20 cellular contexts compared by ENCODE assay signal in genomic region chr6:30167101-30167500, GRCh38. TPM values are rescaled to one million over a fixed set of nuclear protein-coding genes. Genes with fewer than 3 reads are reported as not detected.
DNase-seq lines count a peak whose midpoint lies in the region; ATAC-seq lines count a peak whose summit lies in the region.
"Had no signal": no experiment of that assay in that cellular context is flagged by ENCODE, and none has a peak within 500 bp of the region (broad histone marks: within the 10 kb centered on the region; RNA-seq: fewer than 3 reads in every experiment).

No MANE protein-coding gene starts in this region.

- H3K36me3 ChIP-seq in CD4-positive, alpha-beta memory T cell (ENCODE audit: insufficient read depth, low read length) = no peaks in the 10 kb centered on the region
- H3K36me3 ChIP-seq: BLaER1 treated with 17β-estradiol and CSF1 and Interleukin-3, amounts not matched to agents 10 nM and 100 nM had no signal

- no peaks in the 10 kb centered on the region for H3K9me3 ChIP-seq in CD4-positive, alpha-beta memory T cell (ENCODE audit: control insufficient read depth in 1 of 2, low read length in 2 of 2)
- H3K9me3 ChIP-seq: BLaER1 treated with 17β-estradiol and CSF1 and Interleukin-3, amounts not matched to agents 10 nM and 100 nM had no signal

- H3K9me3 Mint-ChIP-seq in activated T-cell treated with anti-CD3 and anti-CD28 coated beads, Interleukin-2, amount 50 U/mL, for 72 hours = no peaks in the 10 kb centered on the region
- H3K9me3 Mint-ChIP-seq in CD4-positive, alpha-beta memory T cell = no peaks in the 10 kb centered on the region
- no peaks in the 10 kb centered on the region for H3K9me3 Mint-ChIP-seq in T-helper 1 cell treated with Interleukin-12 subunit alpha and Interleukin-12 subunit beta and Interleukin-4 antibody, amounts not matched to agents 30 μg/mL and 1 μg/mL, for 36 hours
- no peaks in the 10 kb centered on the region for H3K9me3 Mint-ChIP-seq in activated T-helper 2 cell treated with anti-CD3 and anti-CD28 coated beads, Interferon-gamma antibody, Interleukin-2, Interleukin-4, amounts not matched to agents 10 μg/mL and 5 μg/mL and 100 μg/mL, durations not matched to agents 14 hours and 24 hours and 36 hours
- H3K9me3 Mint-ChIP-seq: HFFc6 had no signal

- H3K4me1 ChIP-seq in CD4-positive, alpha-beta memory T cell (ENCODE audit: insufficient read depth, low read length) = peaks cover 12% of the 10 kb centered on the region

- H3K36me3 Mint-ChIP-seq in activated T-cell treated with anti-CD3 and anti-CD28 coated beads, Interleukin-2, amount 50 U/mL, for 72 hours (ENCODE audit: insufficient read depth in 2 of 2) = no peaks in the 10 kb centered on the region
- H3K36me3 Mint-ChIP-seq in CD4-positive, alpha-beta memory T cell = no peaks in the 10 kb centered on the region
- H3K36me3 Mint-ChIP-seq in T-helper 1 cell treated with Interleukin-12 subunit alpha and Interleukin-12 subunit beta and Interleukin-4 antibody, amounts not matched to agents 30 μg/mL and 1 μg/mL, for 36 hours (ENCODE audit: low read depth) = peaks cover 1% of the 10 kb centered on the region
- no peaks in the 10 kb centered on the region for H3K36me3 Mint-ChIP-seq in activated T-helper 2 cell treated with anti-CD3 and anti-CD28 coated beads, Interferon-gamma antibody, Interleukin-2, Interleukin-4, amounts not matched to agents 10 μg/mL and 5 μg/mL and 100 μg/mL, durations not matched to agents 14 hours and 24 hours and 36 hours (ENCODE audit: low read depth)

- CTCF ChIA-PET in CD4-positive, alpha-beta memory T cell (lab: Charles Lee; ENCODE audit: partially characterized antibody) = interaction anchor here (0.6 kb wide), 1 partner anchor 166 kb away, joined by 3 read pairs; no protein-coding TSS in a partner anchor

- DNase-seq in activated T-cell treated with anti-CD3 and anti-CD28 coated beads, Interleukin-2, amount 50 U/mL, for 72 hours = peak; percentile 41 to 45
- no peak for DNase-seq in activated T-cell treated with anti-CD3 and anti-CD28 coated beads, Interleukin-2, amount 50 U/mL, for 1 hour
- peak in 3 of 5 donors; percentile 13 to 32 (median 22) for DNase-seq in CD4-positive, alpha-beta memory T cell
- peak; percentile 8 for DNase-seq in activated T-helper 2 cell treated with anti-CD3 and anti-CD28 coated beads, Interferon-gamma antibody, Interleukin-2, Interleukin-4, amounts not matched to agents 10 μg/mL and 5 μg/mL and 100 μg/mL, durations not matched to agents 14 hours and 24 hours and 36 hours (ENCODE audit: low spot score)
- no peak for DNase-seq in NCI-H526 treated with DMSO at 0.1 percent for 48 hours (lab: John Stamatoyannopoulos, UW)
- DNase-seq: DMS 273 treated with DMSO at 0.1 percent for 48 hours, HFFc6, NCI-H1092, NCI-H2081 treated with DMSO at 0.1 percent for 48 hours, NCI-H510A, NCI-H82, PC-3 had no signal

- H3K4me3 ChIP-seq in CD4-positive, alpha-beta memory T cell (ENCODE audit: low read length in 2 of 2) = no peak overlapping the region
- H3K4me3 ChIP-seq: BLaER1 treated with 17β-estradiol and CSF1 and Interleukin-3, amounts not matched to agents 10 nM and 100 nM had no signal

- POLR2A ChIA-PET in CD4-positive, alpha-beta memory T cell (lab: Charles Lee; ENCODE audit: partially characterized antibody) = no interaction called here

- H3K4me3 Mint-ChIP-seq in activated T-cell treated with anti-CD3 and anti-CD28 coated beads, Interleukin-2, amount 50 U/mL, for 72 hours = peak overlapping the region; percentile 31 to 45
- H3K4me3 Mint-ChIP-seq in CD4-positive, alpha-beta memory T cell = no peak overlapping the region
- peak overlapping the region; percentile 21 for H3K4me3 Mint-ChIP-seq in T-helper 1 cell treated with Interleukin-12 subunit alpha and Interleukin-12 subunit beta and Interleukin-4 antibody, amounts not matched to agents 30 μg/mL and 1 μg/mL, for 36 hours
- no peak overlapping the region for H3K4me3 Mint-ChIP-seq in activated T-helper 2 cell treated with anti-CD3 and anti-CD28 coated beads, Interferon-gamma antibody, Interleukin-2, Interleukin-4, amounts not matched to agents 10 μg/mL and 5 μg/mL and 100 μg/mL, durations not matched to agents 14 hours and 24 hours and 36 hours (ENCODE audit: low read depth)
- H3K4me3 Mint-ChIP-seq: HFFc6 had no signal

- no peak overlapping the region for H3K27ac ChIP-seq in CD4-positive, alpha-beta memory T cell (ENCODE audit: low read depth, low read length)
- H3K27ac ChIP-seq: BLaER1 treated with 17β-estradiol and CSF1 and Interleukin-3, amounts not matched to agents 10 nM and 100 nM; KMS-11; RWPE1 had no signal

- peak; percentile 60 to 64 for ATAC-seq in activated T-cell treated with anti-CD3 and anti-CD28 coated beads, Interleukin-2, amount 50 U/mL, for 72 hours (replicated peaks in 1 of 2)
- ATAC-seq in GM21390 (IDR thresholded peaks at IDR 0.05; ENCODE audit: unreplicated experiment) (no peak), HG03045 (IDR thresholded peaks at IDR 0.05; ENCODE audit: unreplicated experiment) (no peak)
- ATAC-seq: HepG2, PC-3 had no signal

- peak overlapping the region; percentile 24 for H3K27ac Mint-ChIP-seq in activated T-cell treated with anti-CD3 and anti-CD28 coated beads, Interleukin-2, amount 50 U/mL, for 72 hours
- peak overlapping the region in 1 of 7 donors; percentile 43 for H3K27ac Mint-ChIP-seq in CD4-positive, alpha-beta memory T cell
- H3K27ac Mint-ChIP-seq in T-helper 1 cell treated with Interleukin-12 subunit alpha and Interleukin-12 subunit beta and Interleukin-4 antibody, amounts not matched to agents 30 μg/mL and 1 μg/mL, for 36 hours = peak overlapping the region; percentile 57
- no peak overlapping the region for H3K27ac Mint-ChIP-seq in activated T-helper 2 cell treated with anti-CD3 and anti-CD28 coated beads, Interferon-gamma antibody, Interleukin-2, Interleukin-4, amounts not matched to agents 10 μg/mL and 5 μg/mL and 100 μg/mL, durations not matched to agents 14 hours and 24 hours and 36 hours
- H3K27ac Mint-ChIP-seq: HFFc6 had no signal

- peaks cover 54% of the 10 kb centered on the region for H3K4me1 Mint-ChIP-seq in activated T-cell treated with anti-CD3 and anti-CD28 coated beads, Interleukin-2, amount 50 U/mL, for 72 hours (ENCODE audit: low read depth)
- peaks cover 10 to 24% (median 18%) of the 10 kb centered on the region in 4 donors for H3K4me1 Mint-ChIP-seq in CD4-positive, alpha-beta memory T cell
- peaks cover 48% of the 10 kb centered on the region for H3K4me1 Mint-ChIP-seq in T-helper 1 cell treated with Interleukin-12 subunit alpha and Interleukin-12 subunit beta and Interleukin-4 antibody, amounts not matched to agents 30 μg/mL and 1 μg/mL, for 36 hours (ENCODE audit: low read depth)
- H3K4me1 Mint-ChIP-seq in activated T-helper 2 cell treated with anti-CD3 and anti-CD28 coated beads, Interferon-gamma antibody, Interleukin-2, Interleukin-4, amounts not matched to agents 10 μg/mL and 5 μg/mL and 100 μg/mL, durations not matched to agents 14 hours and 24 hours and 36 hours (ENCODE audit: low read depth) = peaks cover 30% of the 10 kb centered on the region

- peaks cover 5% of the 10 kb centered on the region for H3K27me3 ChIP-seq in CD4-positive, alpha-beta memory T cell (ENCODE audit: insufficient read depth, low read length)

- intact Hi-C loops in CD4-positive, alpha-beta memory T cell (cut with micrococcal nuclease) = no loop called here
- intact Hi-C loops in activated T-helper 2 cell treated with anti-CD3 and anti-CD28 coated beads, Interferon-gamma antibody, Interleukin-2, Interleukin-4, amounts not matched to agents 10 μg/mL and 5 μg/mL and 100 μg/mL, durations not matched to agents 14 hours and 24 hours and 36 hours (cut with micrococcal nuclease) = no loop called here

- H3K27me3 Mint-ChIP-seq in activated T-cell treated with anti-CD3 and anti-CD28 coated beads, Interleukin-2, amount 50 U/mL, for 72 hours (ENCODE audit: low read depth) = peaks cover 65% of the 10 kb centered on the region
- H3K27me3 Mint-ChIP-seq in CD4-positive, alpha-beta memory T cell = peaks cover 17 to 27% of the 10 kb centered on the region in 2 donors
- peaks cover 18% of the 10 kb centered on the region for H3K27me3 Mint-ChIP-seq in T-helper 1 cell treated with Interleukin-12 subunit alpha and Interleukin-12 subunit beta and Interleukin-4 antibody, amounts not matched to agents 30 μg/mL and 1 μg/mL, for 36 hours (ENCODE audit: low read depth)
- peaks cover 20% of the 10 kb centered on the region for H3K27me3 Mint-ChIP-seq in activated T-helper 2 cell treated with anti-CD3 and anti-CD28 coated beads, Interferon-gamma antibody, Interleukin-2, Interleukin-4, amounts not matched to agents 10 μg/mL and 5 μg/mL and 100 μg/mL, durations not matched to agents 14 hours and 24 hours and 36 hours (ENCODE audit: low read depth)

RNA-seq across cellular contexts. Expression of gene TRIM15, which starts 3.8 kb away (rescaled TPM):
- total RNA-seq in activated T-cell treated with anti-CD3 and anti-CD28 coated beads, Interleukin-2, amount 50 U/mL, for 72 hours = under 1 TPM; 0.84 to 0.95 TPM
- total RNA-seq in CD4-positive, alpha-beta memory T cell = not detected
- not detected for polyA plus RNA-seq in CD4-positive, alpha-beta memory T cell
- 0.41 and 0.46 TPM in 2 replicates for total RNA-seq in activated T-helper 2 cell treated with anti-CD3 and anti-CD28 coated beads, Interferon-gamma antibody, Interleukin-2, Interleukin-4, amounts not matched to agents 10 μg/mL and 5 μg/mL and 100 μg/mL, durations not matched to agents 14 hours and 24 hours and 36 hours
- total RNA-seq: HFFc6, PC-3 had no signal

RNA-seq across cellular contexts. Expression of gene TRIM10, which starts 6.1 kb away (rescaled TPM):
- total RNA-seq in activated T-cell treated with anti-CD3 and anti-CD28 coated beads, Interleukin-2, amount 50 U/mL, for 72 hours = under 1 TPM in 1 of 2 donors, not detected in 1; 0.39 TPM
- not detected for total RNA-seq in CD4-positive, alpha-beta memory T cell
- not detected for polyA plus RNA-seq in CD4-positive, alpha-beta memory T cell
- total RNA-seq in activated T-helper 2 cell treated with anti-CD3 and anti-CD28 coated beads, Interferon-gamma antibody, Interleukin-2, Interleukin-4, amounts not matched to agents 10 μg/mL and 5 μg/mL and 100 μg/mL, durations not matched to agents 14 hours and 24 hours and 36 hours = 0.09 TPM in 1 of 2 replicates, not detected in the other
- total RNA-seq: HFFc6, MCF 10A, PC-3 had no signal

RNA-seq across cellular contexts. Expression of gene TRIM40, which starts 31.2 kb away (rescaled TPM):
- total RNA-seq in activated T-cell treated with anti-CD3 and anti-CD28 coated beads, Interleukin-2, amount 50 U/mL, for 72 hours = not detected
- not detected for total RNA-seq in CD4-positive, alpha-beta memory T cell
- polyA plus RNA-seq in CD4-positive, alpha-beta memory T cell = not detected
- not detected in 2 replicates for total RNA-seq in activated T-helper 2 cell treated with anti-CD3 and anti-CD28 coated beads, Interferon-gamma antibody, Interleukin-2, Interleukin-4, amounts not matched to agents 10 μg/mL and 5 μg/mL and 100 μg/mL, durations not matched to agents 14 hours and 24 hours and 36 hours
- total RNA-seq: HepG2, HFFc6, MCF 10A, PC-3 had no signal

RNA-seq across cellular contexts. Expression of gene TRIM26, which starts 46.1 kb away (rescaled TPM):
- 10 to 100 TPM; 89.0 to 92.7 TPM for total RNA-seq in activated T-cell treated with anti-CD3 and anti-CD28 coated beads, Interleukin-2, amount 50 U/mL, for 72 hours
- total RNA-seq in CD4-positive, alpha-beta memory T cell = 10 to 100 TPM; 60.0 to 60.7 TPM
- 10 to 100 TPM; 17.3 to 51.0 TPM for polyA plus RNA-seq in CD4-positive, alpha-beta memory T cell
- 49.9 and 51.5 TPM in 2 replicates for total RNA-seq in activated T-helper 2 cell treated with anti-CD3 and anti-CD28 coated beads, Interferon-gamma antibody, Interleukin-2, Interleukin-4, amounts not matched to agents 10 μg/mL and 5 μg/mL and 100 μg/mL, durations not matched to agents 14 hours and 24 hours and 36 hours

RNA-seq across cellular contexts. Expression of gene TRIM31, which starts 54.2 kb away (rescaled TPM):
- under 1 TPM in 1 of 2 donors, not detected in 1; 0.12 TPM for total RNA-seq in activated T-cell treated with anti-CD3 and anti-CD28 coated beads, Interleukin-2, amount 50 U/mL, for 72 hours
- under 1 TPM in 1 of 2 experiments, not detected in 1; 0.20 TPM for total RNA-seq in CD4-positive, alpha-beta memory T cell
- under 1 TPM; 0.11 to 0.21 TPM for polyA plus RNA-seq in CD4-positive, alpha-beta memory T cell
- total RNA-seq in activated T-helper 2 cell treated with anti-CD3 and anti-CD28 coated beads, Interferon-gamma antibody, Interleukin-2, Interleukin-4, amounts not matched to agents 10 μg/mL and 5 μg/mL and 100 μg/mL, durations not matched to agents 14 hours and 24 hours and 36 hours = not detected in 2 replicates
- total RNA-seq: HFFc6, MCF 10A had no signal

Comparison
In these comparisons a context has a peak if more than half of its experiments do, and no peak if none do; other contexts are left out.
1. DNase-seq: peak in activated T-cell treated with anti-CD3 and anti-CD28 coated beads, Interleukin-2, amount 50 U/mL, for 72 hours (2 of 2), CD4-positive, alpha-beta memory T cell (3 of 5) and activated T-helper 2 cell treated with anti-CD3 and anti-CD28 coated beads, Interferon-gamma antibody, Interleukin-2, Interleukin-4, amounts not matched to agents 10 μg/mL and 5 μg/mL and 100 μg/mL, durations not matched to agents 14 hours and 24 hours and 36 hours (single experiment); none in activated T-cell treated with anti-CD3 and anti-CD28 coated beads, Interleukin-2, amount 50 U/mL, for 1 hour (single experiment) and NCI-H526 treated with DMSO at 0.1 percent for 48 hours (single experiment).
2. ATAC-seq: peak in activated T-cell treated with anti-CD3 and anti-CD28 coated beads, Interleukin-2, amount 50 U/mL, for 72 hours (2 of 2); none in GM21390 (single experiment) and HG03045 (single experiment).
3. H3K4me3 Mint-ChIP-seq: peak in activated T-cell treated with anti-CD3 and anti-CD28 coated beads, Interleukin-2, amount 50 U/mL, for 72 hours (2 of 2) and T-helper 1 cell treated with Interleukin-12 subunit alpha and Interleukin-12 subunit beta and Interleukin-4 antibody, amounts not matched to agents 30 μg/mL and 1 μg/mL, for 36 hours (single experiment); none in CD4-positive, alpha-beta memory T cell (0 of 8) and activated T-helper 2 cell treated with anti-CD3 and anti-CD28 coated beads, Interferon-gamma antibody, Interleukin-2, Interleukin-4, amounts not matched to agents 10 μg/mL and 5 μg/mL and 100 μg/mL, durations not matched to agents 14 hours and 24 hours and 36 hours (single experiment).